25 cellular contexts compared by ENCODE assay signal in genomic region chr1:15329481-15329815, GRCh38.
DNase-seq lines count a peak whose midpoint lies in the region; ATAC-seq and TF ChIP-seq lines count a peak whose summit lies in the region.
"Had no signal": no experiment of that assay in that cellular context is flagged by ENCODE, and none has a peak within 500 bp of the region (broad histone marks: within the 10 kb centered on the region; RNA-seq: fewer than 3 reads in every experiment).

No MANE protein-coding gene starts in this region.

- TF ChIP-seq CTCF in VCaP (conservative IDR thresholded peaks at IDR 0.05) (no peak), esophagus squamous epithelium (IDR thresholded peaks at IDR 0.05) (no peak), parathyroid adenoma (IDR thresholded peaks at IDR 0.05) (no peak)

- H3K4me1 Mint-ChIP-seq in T-helper 2 cell treated with Interferon-gamma antibody and Interleukin-4, amounts not matched to agents 5 μg/mL and 100 μg/mL, for 36 hours (ENCODE audit: low read depth), result peaks cover 5% of the 10 kb centered on the region
- H3K4me1 Mint-ChIP-seq: activated naive CD4-positive, alpha-beta T cell treated with anti-CD3 and anti-CD28 coated beads, Interleukin-2, amount 50 U/mL, for 24 hours; activated T-helper 17 cell treated with anti-CD3 and anti-CD28 coated beads, Interleukin-2, amount 50 U/mL, for 72 hours had no signal

- DNase-seq in esophagus squamous epithelium (lab: John Stamatoyannopoulos, UW) (no peak), NCI-H187 treated with DMSO at 0.1 percent for 48 hours (lab: John Stamatoyannopoulos, UW) (no peak)
- DNase-seq in T-helper 2 cell treated with Interferon-gamma antibody and Interleukin-4, amounts not matched to agents 5 μg/mL and 100 μg/mL, for 36 hours (ENCODE audit: low spot score), result no peak
- DNase-seq in central memory CD4-positive, alpha-beta T cell, result no peak
- DNase-seq: activated CD8-positive, alpha-beta T cell treated with anti-CD3 and anti-CD28 coated beads, Interleukin-2, amount 10 ng/mL, durations not matched to agents 7 days and 5 days; foreskin melanocyte; MM.1S; natural killer cell; NCI-H1105 treated with DMSO at 0.1 percent for 48 hours; NCI-H1930; NCI-H2171 treated with DMSO at 0.1 percent for 48 hours; NCI-H510A; stimulated activated naive CD4-positive, alpha-beta T cell had no signal

- peak overlapping the region in 1 of 11 experiments; percentile 49; a peak in 2 of 22 replicates for H3K9ac ChIP-seq in BLaER1 treated with 17β-estradiol and CSF1 and Interleukin-3, amounts not matched to agents 10 nM and 100 nM
- no peak overlapping the region for H3K9ac ChIP-seq in parathyroid adenoma
- H3K9ac ChIP-seq: KMS-11 had no signal

- H3K27ac Mint-ChIP-seq in T-helper 2 cell treated with Interferon-gamma antibody and Interleukin-4, amounts not matched to agents 5 μg/mL and 100 μg/mL, for 36 hours, result no peak overlapping the region
- H3K27ac Mint-ChIP-seq: activated CD8-positive, alpha-beta T cell treated with anti-CD3 and anti-CD28 coated beads, Interleukin-2, amount 10 ng/mL, durations not matched to agents 7 days and 5 days; activated naive CD4-positive, alpha-beta T cell treated with anti-CD3 and anti-CD28 coated beads, Interleukin-2, amount 50 U/mL, for 24 hours; activated T-helper 17 cell treated with anti-CD3 and anti-CD28 coated beads, Interleukin-2, amount 50 U/mL, for 72 hours had no signal

- H4K20me1 ChIP-seq in BLaER1 treated with 17β-estradiol and CSF1 and Interleukin-3, amounts not matched to agents 10 nM and 100 nM, result no peaks in the 10 kb centered on the region

- TF ChIP-seq POLR2A in esophagus squamous epithelium (IDR thresholded peaks at IDR 0.05), result no peak

- peaks cover 13 to 59% (median 16%) of the 10 kb centered on the region in 10 experiments for H3K4me1 ChIP-seq in BLaER1 treated with 17β-estradiol and CSF1 and Interleukin-3, amounts not matched to agents 10 nM and 100 nM
- H3K4me1 ChIP-seq in esophagus squamous epithelium (peaks cover 13 to 40% (median 20%) of the 10 kb centered on the region in 3 donors), parathyroid adenoma (peaks cover 2% of the 10 kb centered on the region)

- H3K27me3 Mint-ChIP-seq in T-helper 2 cell treated with Interferon-gamma antibody and Interleukin-4, amounts not matched to agents 5 μg/mL and 100 μg/mL, for 36 hours (ENCODE audit: low read depth), result peaks cover 34% of the 10 kb centered on the region

- no peaks in the 10 kb centered on the region for H3K79me2 ChIP-seq in parathyroid adenoma

- no peaks in the 10 kb centered on the region for H3K27me3 ChIP-seq in BLaER1 treated with 17β-estradiol and CSF1 and Interleukin-3, amounts not matched to agents 10 nM and 100 nM
- H3K27me3 ChIP-seq in esophagus squamous epithelium (no peaks in the 10 kb centered on the region), parathyroid adenoma (ENCODE audit: control insufficient read depth, insufficient read depth, low read length) (no peaks in the 10 kb centered on the region)
- H3K27me3 ChIP-seq: uterus had no signal

- H3K9me3 Mint-ChIP-seq in T-helper 2 cell treated with Interferon-gamma antibody and Interleukin-4, amounts not matched to agents 5 μg/mL and 100 μg/mL, for 36 hours, result no peaks in the 10 kb centered on the region
- H3K9me3 Mint-ChIP-seq: activated naive CD4-positive, alpha-beta T cell treated with anti-CD3 and anti-CD28 coated beads, Interleukin-2, amount 50 U/mL, for 24 hours; activated T-helper 17 cell treated with anti-CD3 and anti-CD28 coated beads, Interleukin-2, amount 50 U/mL, for 72 hours; natural killer cell had no signal

- H3K36me3 Mint-ChIP-seq in T-helper 2 cell treated with Interferon-gamma antibody and Interleukin-4, amounts not matched to agents 5 μg/mL and 100 μg/mL, for 36 hours (ENCODE audit: low read depth), result no peaks in the 10 kb centered on the region
- H3K36me3 Mint-ChIP-seq: activated naive CD4-positive, alpha-beta T cell treated with anti-CD3 and anti-CD28 coated beads, Interleukin-2, amount 50 U/mL, for 24 hours; natural killer cell had no signal

- intact Hi-C loops in esophagus squamous epithelium (cut with DNase I), result loop anchor here (10.0 kb wide), 1 partner anchor 175 kb away; no protein-coding TSS in a partner anchor

- ATAC-seq in HG03135 (IDR thresholded peaks at IDR 0.05; ENCODE audit: unreplicated experiment), result no peak
- ATAC-seq: A549; activated CD8-positive, alpha-beta T cell treated with anti-CD3 and anti-CD28 coated beads, Interleukin-2, amount 10 ng/mL, durations not matched to agents 7 days and 5 days; GM12878 had no signal

- H3K4me3 Mint-ChIP-seq in T-helper 2 cell treated with Interferon-gamma antibody and Interleukin-4, amounts not matched to agents 5 μg/mL and 100 μg/mL, for 36 hours, result no peak overlapping the region
- H3K4me3 Mint-ChIP-seq: activated CD8-positive, alpha-beta T cell treated with anti-CD3 and anti-CD28 coated beads, Interleukin-2, amount 10 ng/mL, durations not matched to agents 7 days and 5 days; activated naive CD4-positive, alpha-beta T cell treated with anti-CD3 and anti-CD28 coated beads, Interleukin-2, amount 50 U/mL, for 24 hours; activated T-helper 17 cell treated with anti-CD3 and anti-CD28 coated beads, Interleukin-2, amount 50 U/mL, for 72 hours; natural killer cell had no signal

- peak overlapping the region in 3 of 11 experiments; percentile 9 to 34 (median 29); a peak in 3 of 22 replicates for H3K27ac ChIP-seq in BLaER1 treated with 17β-estradiol and CSF1 and Interleukin-3, amounts not matched to agents 10 nM and 100 nM
- H3K27ac ChIP-seq in VCaP, result peak overlapping the region; percentile 70
- peak overlapping the region in 3 of 4 donors; percentile 16 to 57 (median 40) for H3K27ac ChIP-seq in esophagus squamous epithelium
- H3K27ac ChIP-seq in parathyroid adenoma, result peak overlapping the region; percentile 89
- H3K27ac ChIP-seq: coronary artery, KMS-11 had no signal

- no peak overlapping the region for H2AFZ ChIP-seq in parathyroid adenoma

- 42 to 47% methylated on average over 7 to 8 of the region's 8 CpGs for WGBS in esophagus squamous epithelium, 2 donors

- no peaks in the 10 kb centered on the region for H3K36me3 ChIP-seq in BLaER1 treated with 17β-estradiol and CSF1 and Interleukin-3, amounts not matched to agents 10 nM and 100 nM
- H3K36me3 ChIP-seq in esophagus squamous epithelium (no peaks in the 10 kb centered on the region), parathyroid adenoma (ENCODE audit: control insufficient read depth, insufficient read depth, low read length) (no peaks in the 10 kb centered on the region)
- H3K36me3 ChIP-seq: uterus had no signal

- no peaks in the 10 kb centered on the region for H3K9me3 ChIP-seq in BLaER1 treated with 17β-estradiol and CSF1 and Interleukin-3, amounts not matched to agents 10 nM and 100 nM (replicated peaks in 1 of 11)
- H3K9me3 ChIP-seq in esophagus squamous epithelium, result no peaks in the 10 kb centered on the region
- H3K9me3 ChIP-seq in parathyroid adenoma (ENCODE audit: control insufficient read depth, low read length), result no peaks in the 10 kb centered on the region
- H3K9me3 ChIP-seq: A549, uterus had no signal

- no peak overlapping the region for H3K4me3 ChIP-seq in BLaER1 treated with 17β-estradiol and CSF1 and Interleukin-3, amounts not matched to agents 10 nM and 100 nM
- H3K4me3 ChIP-seq in esophagus squamous epithelium, result no peak overlapping the region
- peak overlapping the region; percentile 26 for H3K4me3 ChIP-seq in parathyroid adenoma (ENCODE audit: low read depth, low read length)
- H3K4me3 ChIP-seq: A549, coronary artery, GM12878, smooth muscle cell, uterus had no signal

- peak overlapping the region; percentile 43 to 94 (median 63) for H3K4me2 ChIP-seq in BLaER1 treated with 17β-estradiol and CSF1 and Interleukin-3, amounts not matched to agents 10 nM and 100 nM
- peak overlapping the region; percentile 36 for H3K4me2 ChIP-seq in parathyroid adenoma (ENCODE audit: low read length)
- H3K4me2 ChIP-seq: A549, KMS-11, smooth muscle cell had no signal
